ENCODE assay signal across 5 cellular contexts in genomic region chr4:18512718-18513117, GRCh38.
"Had no signal": no experiment of that assay in that cellular context is flagged by ENCODE, and none has a peak within 500 bp of the region (broad histone marks: within the 10 kb centered on the region; RNA-seq: fewer than 3 reads in every experiment).

No MANE protein-coding gene starts in this region.

- H3K27ac ChIP-seq: GM23248 had no signal

- H3K4me3 ChIP-seq: GM23248, K562 had no signal

- H3K4me3 Mint-ChIP-seq: H9 had no signal

- H3K9me3 Mint-ChIP-seq: H9 had no signal

- H3K27ac Mint-ChIP-seq: H9 had no signal

- DNase-seq: GM23248, H9, HCEC 1CT, IMR-90 had no signal

- ATAC-seq: K562 had no signal
